Comparison of ENCODE assay signal across 27 cellular contexts in the genomic region with DNA sequence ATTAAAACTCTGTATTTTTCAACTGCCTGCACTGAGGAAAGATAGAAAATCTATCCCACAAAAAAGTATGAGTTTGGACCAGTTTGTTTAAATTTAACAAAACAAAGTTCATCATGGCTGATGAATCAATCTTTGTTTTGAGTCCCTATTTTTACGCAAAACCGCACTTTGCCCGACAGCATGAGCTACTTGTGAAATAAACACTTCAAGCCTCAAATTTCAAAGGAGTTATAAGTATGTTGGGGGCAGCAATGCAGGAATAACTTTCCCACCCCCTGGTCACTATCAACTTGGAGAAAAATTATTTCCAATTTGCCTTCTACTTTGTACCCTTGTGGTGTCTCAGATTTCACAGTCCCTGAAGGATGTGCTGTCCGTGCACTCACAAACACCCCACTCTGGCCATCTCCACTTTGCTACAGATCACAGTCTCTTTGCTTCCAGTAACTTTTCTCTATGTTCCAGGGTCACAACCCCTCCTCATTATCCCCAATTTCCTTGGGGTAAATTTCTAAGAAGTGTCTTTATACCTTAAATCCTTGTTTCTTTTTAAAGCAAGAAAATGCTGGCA.
DNase-seq lines count a peak whose midpoint lies in the region; ATAC-seq, FAIRE-seq and TF ChIP-seq lines count a peak whose summit lies in the region.
"Had no signal": no experiment of that assay in that cellular context is flagged by ENCODE, and none has a peak within 500 bp of the region (broad histone marks: within the 10 kb centered on the region; RNA-seq: fewer than 3 reads in every experiment).

No MANE protein-coding gene starts in this region.

- H3K27ac ChIP-seq in H9 (ENCODE audit: insufficient read length, low read depth, low read length) = no peak overlapping the region
- H3K27ac ChIP-seq in HepG2 (ENCODE audit: extremely low read length, insufficient read depth, low read length) = no peak overlapping the region
- H3K27ac ChIP-seq in right lobe of liver = peak overlapping the region in 1 of 3 donors; percentile 20
- H3K27ac ChIP-seq: 22Rv1; A549; BLaER1 treated with 17β-estradiol and CSF1 and Interleukin-3, amounts not matched to agents 10 nM and 100 nM; C4-2B had no signal

- H3K79me2 ChIP-seq in H9 (ENCODE audit: insufficient read depth, low read length) (no peaks in the 10 kb centered on the region), HepG2 (ENCODE audit: insufficient read depth, low read length) (no peaks in the 10 kb centered on the region)

- H3K27me3 ChIP-seq in H9 (ENCODE audit: insufficient read depth, low read length) (no peaks in the 10 kb centered on the region), HepG2 (ENCODE audit: control insufficient read depth in 1 of 2, insufficient read depth in 2 of 2, low read length in 2 of 2) (no peaks in the 10 kb centered on the region), right lobe of liver (no peaks in the 10 kb centered on the region)
- H3K27me3 ChIP-seq: BLaER1 treated with 17β-estradiol and CSF1 and Interleukin-3, amounts not matched to agents 10 nM and 100 nM had no signal

- H2BK20ac ChIP-seq in H9 (ENCODE audit: low read depth, low read length, poor library complexity, severe bottlenecking) = no peak overlapping the region

- peaks cover 11 to 16% of the 10 kb centered on the region in 2 experiments for H3K4me1 Mint-ChIP-seq in H9
- H3K4me1 Mint-ChIP-seq: B cell had no signal

- no peaks in the 10 kb centered on the region for H3K23me2 ChIP-seq in H9 (ENCODE audit: insufficient read length, low read depth, low read length, poor library complexity, severe bottlenecking)

- 0 out of 7 replicates have a peak overlapping the region, but pooled peaks of 2 of the 3 experiments have one; percentile 25 to 26 for H3K27ac Mint-ChIP-seq in H9
- H3K27ac Mint-ChIP-seq: B cell; CD4-positive, alpha-beta T cell; CD8-positive, alpha-beta T cell had no signal

- H3K9me3 ChIP-seq in H9 (ENCODE audit: control insufficient read depth, low read depth, low read length) = no peaks in the 10 kb centered on the region
- peaks cover 9% of the 10 kb centered on the region; the same call in 1 of the 2 replicates for H3K9me3 ChIP-seq in HepG2 (ENCODE audit: low read length)
- H3K9me3 ChIP-seq in right lobe of liver = no peaks in the 10 kb centered on the region
- H3K9me3 ChIP-seq: A549; BLaER1 treated with 17β-estradiol and CSF1 and Interleukin-3, amounts not matched to agents 10 nM and 100 nM; Caco-2 had no signal

- H2AK5ac ChIP-seq in H9 (ENCODE audit: insufficient read length, low read length) = no peak overlapping the region

- H3K23ac ChIP-seq in H9 (ENCODE audit: insufficient read length, low read depth, low read length) = no peak overlapping the region

- FAIRE-seq in HepG2 (lab: Jason Lieb, UNC) = peak; percentile 78
- FAIRE-seq: A549, D721Med, GM12878, GM12892, GM18507, GM19239 had no signal

- H4K91ac ChIP-seq in H9 (ENCODE audit: insufficient read length, low read depth, low read length) = no peak overlapping the region

- no peak overlapping the region for H2BK15ac ChIP-seq in H9 (ENCODE audit: low read depth, low read length)

- no peaks in the 10 kb centered on the region for H3K36me3 Mint-ChIP-seq in H9 (ENCODE audit: insufficient read depth in 1 of 3, low read depth in 3 of 3)
- H3K36me3 Mint-ChIP-seq: CD8-positive, alpha-beta T cell had no signal

- TF ChIP-seq EP300 in HepG2 (IDR thresholded peaks at IDR 0.05; ENCODE audit: low read depth in 2 of 2, low read length in 2 of 2) (peak in 1 of 2 experiments; percentile 77; a peak in 1 of 4 replicates), HepG2 (CRISPR knock-in tag; IDR thresholded peaks at IDR 0.05; ENCODE audit: borderline replicate concordance) (no peak)

- H4K20me1 ChIP-seq in H9 (ENCODE audit: control insufficient read depth, insufficient read depth, insufficient read length) (no peaks in the 10 kb centered on the region), HepG2 (ENCODE audit: insufficient read depth, low read length) (no peaks in the 10 kb centered on the region)
- H4K20me1 ChIP-seq: BLaER1 treated with 17β-estradiol and CSF1 and Interleukin-3, amounts not matched to agents 10 nM and 100 nM had no signal

- H4K5ac ChIP-seq in H9 (ENCODE audit: insufficient read length, low read depth, low read length) = no peak overlapping the region

- no peak overlapping the region for H3K4me3 Mint-ChIP-seq in H9
- H3K4me3 Mint-ChIP-seq: B cell; CD4-positive, alpha-beta T cell; CD8-positive, alpha-beta T cell had no signal

- H2BK120ac ChIP-seq in H9 (ENCODE audit: low read depth, low read length, poor library complexity, severe bottlenecking) = no peak overlapping the region

- H3K27me3 Mint-ChIP-seq in H9 (ENCODE audit: low read depth) = no peaks in the 10 kb centered on the region
- H3K27me3 Mint-ChIP-seq: B cell; CD4-positive, alpha-beta T cell had no signal

- H3K4me1 ChIP-seq in H9 (ENCODE audit: insufficient read depth, low read length) (peaks cover 1% of the 10 kb centered on the region; the same call in 1 of the 2 replicates), HepG2 (ENCODE audit: insufficient read depth, low read length) (peaks cover 21% of the 10 kb centered on the region), right lobe of liver (peaks cover 0 to 12% (median 5%) of the 10 kb centered on the region in 4 donors)
- H3K4me1 ChIP-seq: A549, Caco-2 had no signal

- H3K18ac ChIP-seq in H9 (ENCODE audit: insufficient read length, low read depth, low read length) = no peak overlapping the region

- intact Hi-C loops in HepG2 (cut with micrococcal nuclease; ENCODE audit: unreplicated experiment) (no loop called here), right lobe of liver (cut with DNase I) (no loop called here)

- DNase-seq in H9 (no peak), foreskin melanocyte (peak; percentile 20), HepG2 (ENCODE audit: low spot score) (peak; percentile 41), right lobe of liver (peak in 2 of 3 donors; percentile 25 to 52), GM19238 (ENCODE audit: insufficient read length, low spot score) (no peak), T-helper 2 cell (no peak), NCI-H2081 treated with DMSO at 0.1 percent for 48 hours (lab: John Stamatoyannopoulos, UW) (no peak), DMS53 treated with DMSO at 0.1 percent for 48 hours (lab: John Stamatoyannopoulos, UW; ENCODE audit: unreplicated experiment) (no peak)
- DNase-seq: AML-193; Caco-2; Calu3; CD4-positive, alpha-beta T cell; CD8-positive, alpha-beta T cell; DMS79; DND-41; EL; GDM1 had no signal

- TF ChIP-seq POLR2A in HepG2 (IDR thresholded peaks at IDR 0.05; ENCODE audit: insufficient read depth in 1 of 2, low read depth in 2 of 2, low read length in 2 of 2) = no peak
- no peak for TF ChIP-seq POLR2A in right lobe of liver (IDR thresholded peaks at IDR 0.05)

- H4K8ac ChIP-seq in H9 (replicated peaks; ENCODE audit: insufficient read length, low read depth, low read length) = no peak overlapping the region

- POLR2A ChIA-PET in HepG2 (lab: Yijun Ruan, JAX) = no interaction called here

- H2AFZ ChIP-seq in H9 (ENCODE audit: low read length) (no peak overlapping the region), HepG2 (ENCODE audit: low read length) (no peak overlapping the region)

- TF ChIP-seq RAD21 in HepG2 (CRISPR knock-in tag; IDR thresholded peaks at IDR 0.05) = no peak

- no peaks in the 10 kb centered on the region for H3K79me1 ChIP-seq in H9 (ENCODE audit: insufficient read depth, low read depth, low read length, poor library complexity, severe bottlenecking)

- no peak overlapping the region for H3K4ac ChIP-seq in H9 (ENCODE audit: low read depth, low read length)

- H3K14ac ChIP-seq in H9 (ENCODE audit: insufficient read depth, low read length) = no peak overlapping the region

- no CpG with 5 or more reads among the region's 4 CpGs for WGBS in H9 (ENCODE audit: extremely low coverage, insufficient read length, low lambda C conversion rate)
- WGBS in HepG2 (ENCODE audit: low lambda C conversion rate) = 2% methylated on average over 4 of the region's 4 CpGs
- WGBS in right lobe of liver (ENCODE audit: insufficient coverage, low coverage, low lambda C conversion rate, missing lambda C conversion rate) = 32% methylated on average over 4 of the region's 4 CpGs

- H3K36me3 ChIP-seq in HepG2 (replicated peaks in 1 of 2; ENCODE audit: control insufficient read depth in 1 of 2, insufficient read depth in 2 of 2, low read length in 2 of 2) (no peaks in the 10 kb centered on the region), right lobe of liver (no peaks in the 10 kb centered on the region)
- H3K36me3 ChIP-seq: BLaER1 treated with 17β-estradiol and CSF1 and Interleukin-3, amounts not matched to agents 10 nM and 100 nM had no signal

- H3K9ac ChIP-seq in H9 (ENCODE audit: extremely low read depth, insufficient read length, low read length) (no peak overlapping the region), HepG2 (ENCODE audit: insufficient read depth, low read depth, low read length) (no peak overlapping the region)
- H3K9ac ChIP-seq: BLaER1 treated with 17β-estradiol and CSF1 and Interleukin-3, amounts not matched to agents 10 nM and 100 nM had no signal

- ATAC-seq in HepG2 (peak; percentile 76), right lobe of liver (peak; percentile 51 to 83 (median 74))
- ATAC-seq: A549; CD8-positive, alpha-beta T cell; GM12878 had no signal

- H2BK5ac ChIP-seq in H9 (ENCODE audit: insufficient read length, low read length) = no peak overlapping the region

- H3K4me2 ChIP-seq in H9 (ENCODE audit: insufficient read depth, insufficient read length, low read length) = no peak overlapping the region
- H3K4me2 ChIP-seq in HepG2 (ENCODE audit: low read depth, low read length) = peak overlapping the region; percentile 50
- H3K4me2 ChIP-seq: A549; BLaER1 treated with 17β-estradiol and CSF1 and Interleukin-3, amounts not matched to agents 10 nM and 100 nM had no signal

- in situ Hi-C loops in HepG2 (cut with HindIII; ENCODE audit: extremely low pct_ligation_motif_present, low pct_unique_long_range_greater_than_20kb) = no loop called here

- H3T11ph ChIP-seq in H9 (ENCODE audit: low read length) = no peak overlapping the region

- H3K56ac ChIP-seq in H9 (ENCODE audit: insufficient read length, low read depth, low read length) = no peak overlapping the region

- no peak overlapping the region for H2BK12ac ChIP-seq in H9 (ENCODE audit: insufficient read length, low read depth, low read length)

- TF ChIP-seq CTCF in H9 (conservative IDR thresholded peaks at IDR 0.05) (no peak), HepG2 (CRISPR knock-in tag; IDR thresholded peaks at IDR 0.05) (no peak), right lobe of liver (IDR thresholded peaks at IDR 0.05) (no peak)

- peaks cover 0 to 3% of the 10 kb centered on the region in 2 experiments; a peak in 1 of 5 replicates for H3K9me3 Mint-ChIP-seq in H9
- H3K9me3 Mint-ChIP-seq: CD4-positive, alpha-beta T cell; CD8-positive, alpha-beta T cell had no signal

- no TSS peak for BruUV-seq in HepG2 (replicated peaks; lab: Mats Ljungman, UMichigan)

- H3K4me3 ChIP-seq in HepG2 (replicated peaks in 1 of 3; ENCODE audit: insufficient read depth in 1 of 3, low read depth in 2 of 3, low read length in 3 of 3) (no peak overlapping the region; a peak in 1 of 6 replicates), right lobe of liver (no peak overlapping the region)
- H3K4me3 ChIP-seq: A549; BLaER1 treated with 17β-estradiol and CSF1 and Interleukin-3, amounts not matched to agents 10 nM and 100 nM; GM12878 had no signal

- CTCF ChIA-PET in HepG2 (lab: Yijun Ruan, JAX; ENCODE audit: low intra/inter-chr PET ratio, low total read pairs) = no interaction called here

Comparison
In these comparisons a context has a peak if more than half of its experiments do, and no peak if none do; other contexts are left out.
1. DNase-seq: peak in foreskin melanocyte (single experiment), HepG2 (single experiment) and right lobe of liver (2 of 3); none in H9 (single experiment), GM19238 (single experiment), T-helper 2 cell (0 of 5), NCI-H2081 treated with DMSO at 0.1 percent for 48 hours (single experiment) and DMS53 treated with DMSO at 0.1 percent for 48 hours (single experiment).